ENCODE assay signal across 1 cellular context in the genomic region with DNA sequence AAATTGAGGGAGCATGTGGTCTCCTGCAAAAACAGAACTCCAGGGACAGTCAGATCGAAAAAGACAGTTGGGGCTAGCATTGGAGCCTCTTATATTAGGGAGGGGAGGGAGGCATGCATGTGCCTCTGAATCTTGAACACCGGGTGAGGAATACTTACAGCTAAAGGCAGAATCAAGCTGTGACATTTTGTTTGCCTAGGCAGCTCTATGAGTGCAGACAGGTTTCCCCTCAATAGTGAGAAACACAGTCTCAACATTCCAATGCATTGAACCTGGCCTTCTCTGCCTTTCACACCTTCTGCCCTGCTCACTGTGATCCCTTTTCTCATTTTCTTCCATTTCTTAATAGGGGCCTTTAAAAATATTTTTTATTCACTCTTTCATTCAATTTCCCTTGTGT.
TF ChIP-seq lines count a peak whose summit lies in the region.

No MANE protein-coding gene starts in this region.

TF ChIP-seq in GM23338, 12 proteins besides CTCF, POLR2A, EP300 and RAD21 (continued from another document):
- no peak for TF ChIP-seq ZNF462 (CRISPR knock-in tag; IDR thresholded peaks at IDR 0.05)
- TF ChIP-seq ZNF114 (CRISPR knock-in tag; IDR thresholded peaks at IDR 0.05), result no peak
- no peak for TF ChIP-seq STAT1 (IDR thresholded peaks at IDR 0.05; ENCODE audit: unreplicated experiment)
- no peak for TF ChIP-seq CREB1 (CRISPR knock-in tag; IDR thresholded peaks at IDR 0.05; ENCODE audit: low read depth)
- no peak for TF ChIP-seq POLR2AphosphoS5 (IDR thresholded peaks at IDR 0.05; ENCODE audit: low read depth)
- TF ChIP-seq EZH2phosphoT487 (IDR thresholded peaks at IDR 0.05; ENCODE audit: unreplicated experiment), result no peak
- no peak for TF ChIP-seq NANOG (IDR thresholded peaks at IDR 0.05; ENCODE audit: borderline replicate concordance)
- TF ChIP-seq JUNB (IDR thresholded peaks at IDR 0.05; ENCODE audit: unreplicated experiment), result no peak
